8 cellular contexts compared by ENCODE assay signal in the genomic region with DNA sequence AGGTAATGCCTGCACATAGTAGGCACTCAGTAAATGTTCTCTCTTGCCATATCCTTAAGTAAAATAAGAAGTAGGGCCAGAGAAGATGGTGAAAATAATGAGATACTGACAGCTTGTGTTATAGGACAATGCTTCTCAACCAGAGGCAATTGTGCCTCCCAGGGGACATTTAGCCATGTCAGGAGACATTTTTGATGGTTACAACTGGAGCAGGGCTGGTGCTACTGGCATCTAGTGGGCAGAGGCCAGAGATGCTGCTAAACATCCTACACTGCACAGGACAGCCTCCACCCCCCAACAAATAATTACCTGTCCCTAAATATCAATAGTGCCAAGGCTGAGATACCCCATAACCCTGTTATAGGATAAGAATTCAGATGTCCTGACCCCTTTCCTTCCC. TPM values are rescaled to one million over a fixed set of nuclear protein-coding genes. Genes with fewer than 3 reads are reported as not detected.
A peak's percentile ranks its signal among the peaks of the same experiment; 100 is the strongest.
DNase-seq lines count a peak whose midpoint lies in the region; ATAC-seq, FAIRE-seq and TF ChIP-seq lines count a peak whose summit lies in the region.

No MANE protein-coding gene starts in this region.

- peak overlapping the region; percentile 90 for H3K4me2 ChIP-seq in A549

- TF ChIP-seq POLR2A in A549 (IDR thresholded peaks at IDR 0.05; ENCODE audit: low read length) (no peak), spleen (IDR thresholded peaks at IDR 0.05) (no peak)

- H3K27me3 ChIP-seq in spleen (replicated peaks in 1 of 7) = no peaks in the 10 kb centered on the region

- peak; percentile 7 for FAIRE-seq in A549 (lab: Jason Lieb, UNC)
- FAIRE-seq in HTR-8/SVneo (lab: Jason Lieb, UNC) = no peak

- TF ChIP-seq EP300 in A549 (IDR thresholded peaks at IDR 0.05) = no peak

- CTCF ChIA-PET in A549 (lab: Yijun Ruan, JAX) = interaction anchor here (0.7 to 13.1 kb wide), 27 partner anchors 11 to 926 kb away, joined by 3 to 297 read pairs (median 9); a partner anchor contains a TSS

- peak overlapping the region in 1 of 2 experiments; percentile 94; a peak in 3 of 6 replicates for H3K27ac ChIP-seq in A549
- peak overlapping the region in 1 of 8 donors; percentile 92 for H3K27ac ChIP-seq in spleen

- H3K36me3 ChIP-seq in spleen = peaks cover 0 to 26% (median 0%) of the 10 kb centered on the region in 6 donors

- peak; percentile 47 to 65; a peak in 4 of 5 replicates for TF ChIP-seq RAD21 in A549 (conservative IDR thresholded peaks at IDR 0.05 in 1 of 2, IDR thresholded peaks at IDR 0.05 in 1 of 2)

- POLR2A ChIA-PET in A549 (lab: Yijun Ruan, JAX) = interaction anchor here (2.2 kb wide), 1 partner anchor 28 kb away, joined by 9 read pairs; no protein-coding TSS in a partner anchor

- peak in 1 of 2 experiments; percentile 56; a peak in 3 of 6 replicates for ATAC-seq in A549
- no peak for ATAC-seq in HG02938 (IDR thresholded peaks at IDR 0.05; ENCODE audit: unreplicated experiment)

- DNase-seq in A549 (ENCODE audit: low read depth in 1 of 2, low spot score in 1 of 2) (peak in 1 of 2 experiments; percentile 65), GM10266 (ENCODE audit: extremely low spot score) (peak; percentile 44), SK-MEL-5 (ENCODE audit: low read depth, low spot score) (peak; percentile 65), fibroblast of mammary gland (ENCODE audit: low read depth) (peak; percentile 46), spleen (no peak), GM03348 (ENCODE audit: low spot score) (no peak), HTR-8/SVneo (ENCODE audit: insufficient read length, low spot score) (no peak)

- peak; percentile 42 for TF ChIP-seq CTCF in A549 (IDR thresholded peaks at IDR 0.05)
- peak; percentile 55 for TF ChIP-seq CTCF in GM10266 (IDR thresholded peaks at IDR 0.05; ENCODE audit: control insufficient read depth, insufficient read depth, low read depth, missing control alignments)
- peak; percentile 28 for TF ChIP-seq CTCF in fibroblast of mammary gland (conservative IDR thresholded peaks at IDR 0.05; ENCODE audit: control insufficient read depth, insufficient read depth, low read depth, low read length)
- peak in 3 of 11 experiments; percentile 13 to 22 (median 15) for TF ChIP-seq CTCF in spleen (IDR thresholded peaks at IDR 0.05 in 8 of 11, conservative IDR thresholded peaks at IDR 0.05 in 3 of 11)

- H3K4me3 ChIP-seq in A549 = no peak overlapping the region
- no peak overlapping the region for H3K4me3 ChIP-seq in fibroblast of mammary gland (ENCODE audit: control insufficient read depth, low read depth, low read length)
- peak overlapping the region in 1 of 8 donors; percentile 97 for H3K4me3 ChIP-seq in spleen

- in situ Hi-C loops in SK-MEL-5 (cut with HindIII; ENCODE audit: low pct_unique_long_range_greater_than_20kb, low sequenced_read_pairs) = no loop called here

- H3K4me1 ChIP-seq in A549 = peaks cover 27% of the 10 kb centered on the region
- peaks cover 12 to 45% (median 28%) of the 10 kb centered on the region in 6 donors for H3K4me1 ChIP-seq in spleen

- intact Hi-C loops in spleen (cut with DNase I; ENCODE audit: low total_unique reads) = loop anchor here (5.0 kb wide), 1 partner anchor 696 kb away; no protein-coding TSS in a partner anchor

- no peaks in the 10 kb centered on the region for H3K9me3 ChIP-seq in A549
- no peaks in the 10 kb centered on the region for H3K9me3 ChIP-seq in spleen

TF ChIP-seq in A549, 52 proteins besides CTCF, POLR2A, EP300 and RAD21:
- TF ChIP-seq SMC3 (IDR thresholded peaks at IDR 0.05) (peak; percentile 58), MYC (IDR thresholded peaks at IDR 0.05; ENCODE audit: borderline replicate concordance, low read length) (no peak)
TF ChIP-seq in A549: peak in this region for 1.

RNA-seq across cellular contexts. Expression of a gene that starts 1.7 kb away (rescaled TPM):
- polyA plus RNA-seq in A549 (2011; rRNA removed) (18.4 and 21.0 TPM in 2 replicates), A549 (2017; fragmentation: RNase III; extraction: RNeasy Plus Mini Kit Qiagen cat#74134 plus additional on column Dnase treatment) (17.7 to 23.8 TPM (median 20.1 TPM) in 3 replicates), spleen (1 to 10 TPM; 4.0 to 8.4 (median 5.5) TPM)
- polyA plus RNA-seq in A549 (2012; cell fraction: cytosol; rRNA removed) = 16.9 and 20.4 TPM in 2 replicates
- 19.9 and 28.5 TPM in 2 replicates for polyA plus RNA-seq in A549 (2012; cell fraction: nucleus; rRNA removed)
- 22.1 and 24.9 TPM in 2 replicates for polyA minus RNA-seq in A549 (2011; rRNA and poly(A)+ RNA removed)
- total RNA-seq in SK-MEL-5 (2014; rRNA removed; shearing (Covaris generic)) = 5.5 and 8.2 TPM in 2 replicates
- polyA plus RNA-seq in SK-MEL-5 (2015; cell fraction: cytosol; rRNA removed) = 13.4 and 29.2 TPM in 2 replicates
- 15.1 and 22.7 TPM in 2 replicates for polyA plus RNA-seq in SK-MEL-5 (2015; cell fraction: nucleus; rRNA removed)
- total RNA-seq in spleen = 10 to 100 TPM in 6 of 7 donors, 1 to 10 TPM in 1; 9.0 to 24.1 (median 14.9) TPM

RNA-seq across cellular contexts. Expression of a gene that starts 3.4 kb away (rescaled TPM):
- polyA plus RNA-seq in A549 (2011; rRNA removed) (not detected in 2 replicates), A549 (2017; fragmentation: RNase III; extraction: RNeasy Plus Mini Kit Qiagen cat#74134 plus additional on column Dnase treatment) (not detected in 3 replicates), spleen (under 1 TPM in 1 of 3 donors, not detected in 2; 0.10 TPM)
- polyA plus RNA-seq in A549 (2012; cell fraction: cytosol; rRNA removed) = 0.03 TPM in 2 replicates
- polyA plus RNA-seq in A549 (2012; cell fraction: nucleus; rRNA removed) = 0.21 TPM in 1 of 2 replicates, not detected in the other
- polyA minus RNA-seq in A549 (2011; rRNA and poly(A)+ RNA removed) = not detected in 2 replicates
- not detected in 2 replicates for total RNA-seq in SK-MEL-5 (2014; rRNA removed; shearing (Covaris generic))
- polyA plus RNA-seq in SK-MEL-5 (2015; cell fraction: cytosol; rRNA removed) = not detected in 2 replicates
- polyA plus RNA-seq in SK-MEL-5 (2015; cell fraction: nucleus; rRNA removed) = not detected in 2 replicates
- total RNA-seq in spleen = not detected

RNA-seq across cellular contexts. Expression of a gene that starts 24.1 kb away (rescaled TPM):
- polyA plus RNA-seq in A549 (2011; rRNA removed) (19.3 and 20.9 TPM in 2 replicates), A549 (2017; fragmentation: RNase III; extraction: RNeasy Plus Mini Kit Qiagen cat#74134 plus additional on column Dnase treatment) (29.7 to 31.8 TPM (median 30.0 TPM) in 3 replicates), spleen (1 to 10 TPM; 5.8 to 9.6 (median 8.8) TPM)
- polyA plus RNA-seq in A549 (2012; cell fraction: cytosol; rRNA removed) = 44.5 and 55.6 TPM in 2 replicates
- polyA plus RNA-seq in A549 (2012; cell fraction: nucleus; rRNA removed) = 80.6 and 99.9 TPM in 2 replicates
- polyA minus RNA-seq in A549 (2011; rRNA and poly(A)+ RNA removed) = 38.6 and 41.0 TPM in 2 replicates
- 27.4 and 33.7 TPM in 2 replicates for total RNA-seq in SK-MEL-5 (2014; rRNA removed; shearing (Covaris generic))
- 24.2 and 27.4 TPM in 2 replicates for polyA plus RNA-seq in SK-MEL-5 (2015; cell fraction: cytosol; rRNA removed)
- polyA plus RNA-seq in SK-MEL-5 (2015; cell fraction: nucleus; rRNA removed) = 22.9 and 33.5 TPM in 2 replicates
- total RNA-seq in spleen = 10 to 100 TPM in 6 of 7 donors, 1 to 10 TPM in 1; 9.8 to 17.3 (median 12.5) TPM

RNA-seq across cellular contexts. Expression of a gene that starts 29.6 kb away (rescaled TPM):
- polyA plus RNA-seq in A549 (2011; rRNA removed) = not detected in 2 replicates
- polyA plus RNA-seq in A549 (2012; cell fraction: cytosol; rRNA removed) = not detected in 2 replicates
- polyA plus RNA-seq in A549 (2012; cell fraction: nucleus; rRNA removed) = not detected in 2 replicates
- not detected in 3 replicates for polyA plus RNA-seq in A549 (2017; fragmentation: RNase III; extraction: RNeasy Plus Mini Kit Qiagen cat#74134 plus additional on column Dnase treatment)
- polyA minus RNA-seq in A549 (2011; rRNA and poly(A)+ RNA removed) = not detected in 2 replicates
- not detected in 2 replicates for total RNA-seq in SK-MEL-5 (2014; rRNA removed; shearing (Covaris generic))
- polyA plus RNA-seq in SK-MEL-5 (2015; cell fraction: cytosol; rRNA removed) = not detected in 2 replicates
- polyA plus RNA-seq in SK-MEL-5 (2015; cell fraction: nucleus; rRNA removed) = 0.06 TPM in 1 of 2 replicates, not detected in the other
- total RNA-seq in spleen = 1 to 10 TPM; 1.3 to 3.9 (median 2.5) TPM
- under 1 TPM; 0.08 to 0.51 (median 0.22) TPM for polyA plus RNA-seq in spleen

RNA-seq across cellular contexts. Expression of a gene that starts 54.5 kb away (rescaled TPM):
- polyA plus RNA-seq in A549 (2011; rRNA removed) (35.5 and 49.4 TPM in 2 replicates), A549 (2017; fragmentation: RNase III; extraction: RNeasy Plus Mini Kit Qiagen cat#74134 plus additional on column Dnase treatment) (22.7 to 27.0 TPM (median 23.2 TPM) in 3 replicates), spleen (1 to 10 TPM; 5.7 to 9.2 (median 7.4) TPM)
- polyA plus RNA-seq in A549 (2012; cell fraction: cytosol; rRNA removed) = 21.0 and 26.9 TPM in 2 replicates
- polyA plus RNA-seq in A549 (2012; cell fraction: nucleus; rRNA removed) = 23.1 and 27.0 TPM in 2 replicates
- 130 and 160 TPM in 2 replicates for polyA minus RNA-seq in A549 (2011; rRNA and poly(A)+ RNA removed)
- 9.7 and 11.2 TPM in 2 replicates for total RNA-seq in SK-MEL-5 (2014; rRNA removed; shearing (Covaris generic))
- 10.6 and 11.4 TPM in 2 replicates for polyA plus RNA-seq in SK-MEL-5 (2015; cell fraction: cytosol; rRNA removed)
- 4.3 and 6.2 TPM in 2 replicates for polyA plus RNA-seq in SK-MEL-5 (2015; cell fraction: nucleus; rRNA removed)
- total RNA-seq in spleen = 10 to 100 TPM; 28.1 to 39.7 (median 33.0) TPM

Comparison
In these comparisons a context has a peak if more than half of its experiments do, and no peak if none do; other contexts are left out.
1. DNase-seq: peak in GM10266 (single experiment), SK-MEL-5 (single experiment) and fibroblast of mammary gland (single experiment); none in spleen (single experiment), GM03348 (single experiment) and HTR-8/SVneo (single experiment).